8 cellular contexts compared by ENCODE assay signal in the genomic region with DNA sequence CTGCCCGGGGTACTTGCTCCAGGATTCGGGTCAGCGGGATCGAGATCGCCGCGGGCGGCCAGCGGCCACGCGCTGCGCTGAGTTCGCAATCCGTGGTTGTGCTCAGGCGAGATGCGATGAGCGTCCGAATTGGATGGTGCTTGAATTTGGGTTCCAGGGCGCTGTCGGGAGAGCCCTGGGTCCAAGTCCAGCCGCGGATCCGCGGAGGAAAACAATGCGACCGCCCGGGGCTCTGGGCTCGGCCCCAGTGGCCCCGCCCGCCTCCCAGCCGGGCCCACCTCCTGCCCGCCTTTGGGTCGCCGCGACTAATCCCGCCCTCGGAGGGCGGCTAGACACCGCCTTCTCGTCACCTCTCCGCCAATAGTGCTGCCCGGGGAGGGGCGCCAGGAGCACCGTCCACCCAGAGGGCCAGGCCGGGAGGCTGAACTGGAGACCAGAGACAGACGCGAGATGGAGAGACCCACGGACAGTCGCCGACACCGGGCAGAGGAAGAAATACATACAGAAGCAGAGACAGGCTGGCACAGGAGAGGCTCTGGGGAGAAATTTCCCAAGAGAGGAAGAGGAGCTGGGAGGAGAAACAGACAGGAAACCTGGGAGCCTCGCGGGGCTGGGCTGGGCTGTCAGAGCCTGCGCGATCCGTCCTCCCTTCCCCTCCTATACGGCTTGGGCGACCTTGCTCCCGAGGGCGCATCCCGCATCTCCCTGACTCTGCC. TPM values are rescaled to one million over a fixed set of nuclear protein-coding genes. Genes with fewer than 3 reads are reported as not detected.
DNase-seq lines count a peak whose midpoint lies in the region; ATAC-seq and TF ChIP-seq lines count a peak whose summit lies in the region.

A gene with protein sequence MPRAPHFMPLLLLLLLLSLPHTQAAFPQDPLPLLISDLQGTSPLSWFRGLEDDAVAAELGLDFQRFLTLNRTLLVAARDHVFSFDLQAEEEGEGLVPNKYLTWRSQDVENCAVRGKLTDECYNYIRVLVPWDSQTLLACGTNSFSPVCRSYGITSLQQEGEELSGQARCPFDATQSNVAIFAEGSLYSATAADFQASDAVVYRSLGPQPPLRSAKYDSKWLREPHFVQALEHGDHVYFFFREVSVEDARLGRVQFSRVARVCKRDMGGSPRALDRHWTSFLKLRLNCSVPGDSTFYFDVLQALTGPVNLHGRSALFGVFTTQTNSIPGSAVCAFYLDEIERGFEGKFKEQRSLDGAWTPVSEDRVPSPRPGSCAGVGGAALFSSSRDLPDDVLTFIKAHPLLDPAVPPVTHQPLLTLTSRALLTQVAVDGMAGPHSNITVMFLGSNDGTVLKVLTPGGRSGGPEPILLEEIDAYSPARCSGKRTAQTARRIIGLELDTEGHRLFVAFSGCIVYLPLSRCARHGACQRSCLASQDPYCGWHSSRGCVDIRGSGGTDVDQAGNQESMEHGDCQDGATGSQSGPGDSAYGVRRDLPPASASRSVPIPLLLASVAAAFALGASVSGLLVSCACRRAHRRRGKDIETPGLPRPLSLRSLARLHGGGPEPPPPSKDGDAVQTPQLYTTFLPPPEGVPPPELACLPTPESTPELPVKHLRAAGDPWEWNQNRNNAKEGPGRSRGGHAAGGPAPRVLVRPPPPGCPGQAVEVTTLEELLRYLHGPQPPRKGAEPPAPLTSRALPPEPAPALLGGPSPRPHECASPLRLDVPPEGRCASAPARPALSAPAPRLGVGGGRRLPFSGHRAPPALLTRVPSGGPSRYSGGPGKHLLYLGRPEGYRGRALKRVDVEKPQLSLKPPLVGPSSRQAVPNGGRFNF (minus strand): TSS at position 216 of the 716 bp plus-strand sequence. CDS start 4,010 bp downstream, outside the sequence.

- TF ChIP-seq CTCF in GM06990 (IDR thresholded peaks at IDR 0.05; ENCODE audit: insufficient read depth, low read length, poor library complexity, severe bottlenecking) (no peak), SK-N-SH (IDR thresholded peaks at IDR 0.05) (no peak), suprapubic skin (IDR thresholded peaks at IDR 0.05) (no peak)

- no peaks in the 10 kb centered on the region for H3F3A ChIP-seq in SK-N-SH (replicated peaks; ENCODE audit: insufficient read depth)

- no peaks in the 10 kb centered on the region for H3K36me3 Mint-ChIP-seq in activated naive CD4-positive, alpha-beta T cell treated with anti-CD3 and anti-CD28 coated beads, Interleukin-2, amount 50 U/mL, for 72 hours

- H3K27ac ChIP-seq in SK-N-SH (ENCODE audit: low read depth in 2 of 2, low read length in 1 of 2) (peak within 1 kb of the TSS; percentile 21 to 60; a peak in 2 of 4 replicates), suprapubic skin (peak within 1 kb of the TSS; percentile 79)

- CTCF ChIA-PET in SK-N-SH (lab: Yijun Ruan, JAX), result interaction anchor here (1.1 to 6.8 kb wide), 2 partner anchors 9 to 16 kb away, joined by 3 to 40 read pairs; partner anchors contain the start of gene TNFAIP8L2

- no peak for TF ChIP-seq EP300 in SK-N-SH (IDR thresholded peaks at IDR 0.05; ENCODE audit: borderline replicate concordance in 1 of 2, low read depth in 1 of 2, low read length in 1 of 2)
- no peak for TF ChIP-seq EP300 in suprapubic skin (IDR thresholded peaks at IDR 0.05)

- no peak for TF ChIP-seq RAD21 in SK-N-SH (IDR thresholded peaks at IDR 0.05; ENCODE audit: low read length)

- peaks cover 0 to 21% of the 10 kb centered on the region in 2 experiments; a peak in 1 of 4 replicates for H3K4me1 ChIP-seq in SK-N-SH (ENCODE audit: control insufficient read depth in 1 of 2, insufficient read depth in 2 of 2, low read depth in 1 of 2, low read length in 1 of 2)
- H3K4me1 ChIP-seq in suprapubic skin, result peaks cover 27% of the 10 kb centered on the region

- WGBS in SK-N-SH (ENCODE audit: low lambda C conversion rate), result 0% methylated on average over 37 of the region's 61 CpGs
- under 1% methylated on average over 26 of the region's 61 CpGs for WGBS in suprapubic skin

- no peaks in the 10 kb centered on the region for H3K79me2 ChIP-seq in SK-N-SH (ENCODE audit: insufficient read depth)

- no peaks in the 10 kb centered on the region for H3K9me3 ChIP-seq in SK-N-SH
- H3K9me3 ChIP-seq in suprapubic skin, result no peaks in the 10 kb centered on the region

- DNase-seq in GM06990 (ENCODE audit: extremely low read depth, insufficient read length) (peak; percentile 84), NCI-H1048 (lab: John Stamatoyannopoulos, UW) (peak; percentile 93), SK-N-SH (peak; percentile 96), globus pallidus (ENCODE audit: low spot score) (peak; percentile 95), occipital lobe (lab: John Stamatoyannopoulos, UW) (peak; percentile 97), suprapubic skin (ENCODE audit: low spot score in 2 of 2) (peak; percentile 96 to 97)
- DNase-seq in activated naive CD4-positive, alpha-beta T cell treated with anti-CD3 and anti-CD28 coated beads, Interleukin-2, amount 50 U/mL, for 72 hours (ENCODE audit: low spot score in 2 of 2), result peak; percentile 89 to 90

- POLR2A ChIA-PET in SK-N-SH (lab: Yijun Ruan, JAX), result no interaction called here

- H3K9me3 Mint-ChIP-seq in activated naive CD4-positive, alpha-beta T cell treated with anti-CD3 and anti-CD28 coated beads, Interleukin-2, amount 50 U/mL, for 72 hours, result no peaks in the 10 kb centered on the region

- no peaks in the 10 kb centered on the region for H3K9me2 ChIP-seq in SK-N-SH

- H3K27ac Mint-ChIP-seq in activated naive CD4-positive, alpha-beta T cell treated with anti-CD3 and anti-CD28 coated beads, Interleukin-2, amount 50 U/mL, for 72 hours, result peak within 1 kb of the TSS; percentile 64 to 73

- H3K9ac ChIP-seq in SK-N-SH, result peak within 1 kb of the TSS; percentile 82

- H3K27me3 ChIP-seq in GM06990 (replicated peaks; ENCODE audit: control insufficient read depth, insufficient read depth, low read length) (peaks cover 2% of the 10 kb centered on the region), SK-N-SH (ENCODE audit: insufficient read depth) (no peaks in the 10 kb centered on the region), suprapubic skin (no peaks in the 10 kb centered on the region)

- H3K4me2 ChIP-seq in SK-N-SH, result peak within 1 kb of the TSS; percentile 98

- H3K36me3 ChIP-seq in GM06990 (ENCODE audit: control insufficient read depth, insufficient read depth, low read length), result no peaks in the 10 kb centered on the region
- H3K36me3 ChIP-seq in SK-N-SH (replicated peaks in 1 of 2; ENCODE audit: control insufficient read depth in 1 of 2, insufficient read depth in 2 of 2, low read length in 1 of 2), result no peaks in the 10 kb centered on the region
- peaks cover 5% of the 10 kb centered on the region for H3K36me3 ChIP-seq in suprapubic skin

- H4K20me1 ChIP-seq in SK-N-SH (ENCODE audit: insufficient read depth), result no peaks in the 10 kb centered on the region

- ATAC-seq in HG02610 (IDR thresholded peaks at IDR 0.05; ENCODE audit: unreplicated experiment), result peak; percentile 100
- ATAC-seq in activated naive CD4-positive, alpha-beta T cell treated with anti-CD3 and anti-CD28 coated beads, Interleukin-2, amount 50 U/mL, for 72 hours, result peak; percentile 100

- peak within 1 kb of the TSS; percentile 87 for H2AFZ ChIP-seq in SK-N-SH (ENCODE audit: low read depth)

- H3K4me3 ChIP-seq in GM06990 (replicated peaks; ENCODE audit: low read depth, low read length) (peak within 1 kb of the TSS; percentile 85), SK-N-SH (ENCODE audit: low read depth in 2 of 2, low read length in 1 of 2) (peak within 1 kb of the TSS; percentile 70 to 91), suprapubic skin (peak within 1 kb of the TSS; percentile 91)

- TF ChIP-seq POLR2A in suprapubic skin (IDR thresholded peaks at IDR 0.05), result no peak

TF ChIP-seq in SK-N-SH, 30 proteins besides CTCF, POLR2A, EP300 and RAD21:
- TF ChIP-seq CHD2 (IDR thresholded peaks at IDR 0.05; ENCODE audit: low read length, partially characterized antibody), result peak; percentile 23
- TF ChIP-seq, protein P1, sequence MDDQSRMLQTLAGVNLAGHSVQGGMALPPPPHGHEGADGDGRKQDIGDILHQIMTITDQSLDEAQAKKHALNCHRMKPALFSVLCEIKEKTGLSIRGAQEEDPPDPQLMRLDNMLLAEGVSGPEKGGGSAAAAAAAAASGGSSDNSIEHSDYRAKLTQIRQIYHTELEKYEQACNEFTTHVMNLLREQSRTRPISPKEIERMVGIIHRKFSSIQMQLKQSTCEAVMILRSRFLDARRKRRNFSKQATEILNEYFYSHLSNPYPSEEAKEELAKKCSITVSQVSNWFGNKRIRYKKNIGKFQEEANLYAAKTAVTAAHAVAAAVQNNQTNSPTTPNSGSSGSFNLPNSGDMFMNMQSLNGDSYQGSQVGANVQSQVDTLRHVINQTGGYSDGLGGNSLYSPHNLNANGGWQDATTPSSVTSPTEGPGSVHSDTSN (IDR thresholded peaks at IDR 0.05), result 0 out of 2 replicates have a peak, but pooled peaks have one; percentile 13
- peak; percentile 77 for TF ChIP-seq POLR2AphosphoS5 (IDR thresholded peaks at IDR 0.05; ENCODE audit: low read depth, low read length)
- no peak for TF ChIP-seq MEF2A (IDR thresholded peaks at IDR 0.05; ENCODE audit: borderline replicate concordance, low read depth)
- TF ChIP-seq MXI1 (IDR thresholded peaks at IDR 0.05; ENCODE audit: low read depth, low read length), result peak; percentile 51; the same call in 1 of the 2 replicates
- TF ChIP-seq JUND (IDR thresholded peaks at IDR 0.05), result no peak
- TF ChIP-seq TAF1 (IDR thresholded peaks at IDR 0.05; ENCODE audit: borderline replicate concordance, low read depth, low read length), result peak; percentile 85
- TF ChIP-seq RXRA (IDR thresholded peaks at IDR 0.05; ENCODE audit: borderline replicate concordance, low read depth), result no peak
- no peak for TF ChIP-seq FOXM1 (IDR thresholded peaks at IDR 0.05; ENCODE audit: low read depth)

RNA-seq across cellular contexts. Expression of the gene that starts here (rescaled TPM):
- 3.1 and 4.0 TPM in 2 replicates for polyA plus RNA-seq in SK-N-SH (2012; rRNA removed)
- 1.9 and 2.8 TPM in 2 replicates for polyA plus RNA-seq in SK-N-SH (2012; cell fraction: cytosol; rRNA removed)
- polyA plus RNA-seq in SK-N-SH (2012; cell fraction: nucleus; rRNA removed), result 17.3 and 19.6 TPM in 2 replicates
- 1 to 10 TPM; 2.8 to 7.1 TPM for total RNA-seq in activated naive CD4-positive, alpha-beta T cell treated with anti-CD3 and anti-CD28 coated beads, Interleukin-2, amount 50 U/mL, for 72 hours
- 18.6 TPM for total RNA-seq in occipital lobe
- total RNA-seq in suprapubic skin, result 10 to 100 TPM in 3 of 4 donors, 1 to 10 TPM in 1; 5.5 to 19.0 (median 14.9) TPM

Comparison
In these comparisons a context has a peak if more than half of its experiments do, and no peak if none do; other contexts are left out.
1. Peak in every context shown above with its lines: DNase-seq, ATAC-seq, H3K4me3 ChIP-seq and H3K27ac ChIP-seq.